Comparison of ENCODE assay signal across 8 cellular contexts in genomic region chr5:140107312-140108092, GRCh38. TPM values are rescaled to one million over a fixed set of nuclear protein-coding genes. Genes with fewer than 3 reads are reported as not detected.
A peak's percentile ranks its signal among the peaks of the same experiment; 100 is the strongest.
DNase-seq lines count a peak whose midpoint lies in the region; ATAC-seq and TF ChIP-seq lines count a peak whose summit lies in the region.

No MANE protein-coding gene starts in this region.

- TF ChIP-seq POLR2A in lower leg skin (IDR thresholded peaks at IDR 0.05), result peak in 1 of 2 donors; percentile 62

- peak; percentile 34 for TF ChIP-seq CTCF in C4-2B (conservative IDR thresholded peaks at IDR 0.05)
- TF ChIP-seq CTCF in lower leg skin (IDR thresholded peaks at IDR 0.05), result peak in 1 of 3 donors; percentile 49

- intact Hi-C loops in lower leg skin (cut with DNase I; ENCODE audit: low total_unique reads), result no loop called here

- H3K27ac ChIP-seq in C4-2B, result peak overlapping the region; percentile 88

- H3K4me3 ChIP-seq in lower leg skin (ENCODE audit: low read depth, poor library complexity, severe bottlenecking), result peak overlapping the region; percentile 84

- WGBS in lower leg skin, 2 donors, result 0 to 1% methylated on average over 55 to 74 of the region's 88 CpGs

- DNase-seq in GM19240 (ENCODE audit: insufficient read length, low spot score), result peak; percentile 76
- DNase-seq in NCI-H69 (lab: John Stamatoyannopoulos, UW), result peak; percentile 95
- DNase-seq in activated CD4-positive, alpha-beta T cell treated with anti-CD3 and anti-CD28 coated beads, Interleukin-2, amount 50 U/mL, for 4 hours, result peak; percentile 88 to 90
- peak; percentile 96 for DNase-seq in dermis blood vessel endothelial cell
- peak; percentile 87 to 98 for DNase-seq in lower leg skin (ENCODE audit: low spot score in 2 of 2)
- peak; percentile 87 to 90 for DNase-seq in stimulated activated CD4-positive, alpha-beta T cell treated with anti-CD3 and anti-CD28 coated beads, Interleukin-4, amount 100 ng/mL, for 4 hours

- peak; percentile 79 for ATAC-seq in HG03457 (IDR thresholded peaks at IDR 0.05; ENCODE audit: unreplicated experiment)

RNA-seq across cellular contexts. Expression of gene PURA, which starts 6.4 kb away (rescaled TPM):
- 7.8 and 8.7 TPM in 2 replicates for total RNA-seq in dermis blood vessel endothelial cell
- total RNA-seq in lower leg skin, result 10 to 100 TPM; 15.0 to 16.8 (median 16.2) TPM

RNA-seq across cellular contexts. Expression of gene IGIP, which starts 18.2 kb away (rescaled TPM):
- total RNA-seq in dermis blood vessel endothelial cell (5.0 and 5.8 TPM in 2 replicates), lower leg skin (10 to 100 TPM in 1 of 4 donors, 1 to 10 TPM in 3; 7.5 to 10.4 (median 8.0) TPM)

Comparison
In these comparisons a context has a peak if more than half of its experiments do, and no peak if none do; other contexts are left out.
1. Peak in every context shown above with its lines: DNase-seq, ATAC-seq, H3K4me3 ChIP-seq and H3K27ac ChIP-seq.